ENCODE assay signal across 7 cellular contexts in genomic region chr18:51196811-51197660, GRCh38. TPM values are rescaled to one million over a fixed set of nuclear protein-coding genes. Genes with fewer than 3 reads are reported as not detected.
DNase-seq lines count a peak whose midpoint lies in the region; ATAC-seq and TF ChIP-seq lines count a peak whose summit lies in the region.

No MANE protein-coding gene starts in this region.

- peaks cover 24% of the 10 kb centered on the region for H3K27me3 Mint-ChIP-seq in endothelial cell (ENCODE audit: unreplicated experiment)

- peaks cover 44% of the 10 kb centered on the region for H4K20me1 ChIP-seq in Loucy (ENCODE audit: insufficient read depth, low read length, poor library complexity, severe bottlenecking)

- H3F3A ChIP-seq in Loucy (ENCODE audit: low read depth) = no peaks in the 10 kb centered on the region

- H3K27ac Mint-ChIP-seq in endothelial cell (ENCODE audit: unreplicated experiment) = no peak overlapping the region

- CTCF ChIA-PET in GM10248 (lab: Yijun Ruan, JAX) = interaction anchor here (1.1 to 4.9 kb wide), 10 partner anchors 9 to 377 kb away, joined by 3 to 34 read pairs (median 4); no protein-coding TSS in a partner anchor

- H3K9ac ChIP-seq in Loucy (ENCODE audit: low read depth, low read length, poor library complexity, severe bottlenecking) = peak overlapping the region; percentile 95

- POLR2A ChIA-PET in GM10248 (lab: Yijun Ruan, JAX) = interaction anchor here (0.6 to 2.2 kb wide), 3 partner anchors 10 to 79 kb away, joined by 3 to 16 read pairs (median 4); no protein-coding TSS in a partner anchor

- H3K27me3 ChIP-seq in Loucy (ENCODE audit: insufficient read depth, low read length, poor library complexity, severe bottlenecking) (no peaks in the 10 kb centered on the region), suprapubic skin (no peaks in the 10 kb centered on the region)

- under 1% methylated on average over 22 of the region's 102 CpGs for WGBS in suprapubic skin

- H3K27ac ChIP-seq in suprapubic skin = peak overlapping the region; percentile 99

- H3K36me3 ChIP-seq in Loucy (ENCODE audit: insufficient read depth, low read length) (no peaks in the 10 kb centered on the region), suprapubic skin (no peaks in the 10 kb centered on the region)

- TF ChIP-seq POLR2A in suprapubic skin (IDR thresholded peaks at IDR 0.05) = no peak

- TF ChIP-seq EP300 in suprapubic skin (IDR thresholded peaks at IDR 0.05) = no peak

- no peak overlapping the region for H2AFZ ChIP-seq in Loucy (ENCODE audit: low read length)

- no peaks in the 10 kb centered on the region for H3K9me3 Mint-ChIP-seq in endothelial cell (ENCODE audit: unreplicated experiment)

- peaks cover 9% of the 10 kb centered on the region for H3K36me3 Mint-ChIP-seq in endothelial cell (ENCODE audit: low read depth, unreplicated experiment)

- H3K4me1 Mint-ChIP-seq in endothelial cell (ENCODE audit: unreplicated experiment) = peaks cover 35% of the 10 kb centered on the region

- peak; percentile 2 for ATAC-seq in GM21825 (IDR thresholded peaks at IDR 0.05; ENCODE audit: unreplicated experiment)

- H3K4me1 ChIP-seq in Loucy (ENCODE audit: insufficient read depth, low read length, poor library complexity, severe bottlenecking) = peaks cover 21% of the 10 kb centered on the region
- H3K4me1 ChIP-seq in suprapubic skin = peaks cover 38% of the 10 kb centered on the region

- H3K9me2 ChIP-seq in Loucy (replicated peaks; ENCODE audit: low read depth, low read length) = no peaks in the 10 kb centered on the region

- peaks cover 48% of the 10 kb centered on the region for H3K79me2 ChIP-seq in Loucy (ENCODE audit: insufficient read depth, low read length)

- H3K4me2 ChIP-seq in Loucy (ENCODE audit: low read depth, low read length, poor library complexity, severe bottlenecking) = peak overlapping the region; percentile 98

- H3K9me3 ChIP-seq in Loucy (ENCODE audit: insufficient read depth, low read depth, low read length) (no peaks in the 10 kb centered on the region), suprapubic skin (no peaks in the 10 kb centered on the region)

- H3K4me3 ChIP-seq in Loucy (ENCODE audit: low read length, poor library complexity, severe bottlenecking) (peak overlapping the region; percentile 81), suprapubic skin (peak overlapping the region; percentile 93)

- TF ChIP-seq CTCF in GM10248 (IDR thresholded peaks at IDR 0.05; ENCODE audit: control extremely low read depth, extremely low read depth, low read depth, missing control alignments) (no peak), Loucy (conservative IDR thresholded peaks at IDR 0.05; ENCODE audit: low read length) (no peak), endothelial cell (IDR thresholded peaks at IDR 0.05; ENCODE audit: unreplicated experiment) (no peak), suprapubic skin (IDR thresholded peaks at IDR 0.05) (no peak)

- DNase-seq in GM10248 (ENCODE audit: extremely low spot score) (peak; percentile 31), endothelial cell (ENCODE audit: low spot score) (peak; percentile 52), midbrain (lab: John Stamatoyannopoulos, UW) (peak; percentile 42), suprapubic skin (ENCODE audit: low spot score in 2 of 2) (peak; percentile 78 to 84)
- DNase-seq in activated CD4-positive, alpha-beta T cell treated with anti-CD3 and anti-CD28 coated beads for 48 hours = peak; percentile 52

- peak overlapping the region; percentile 99 for H3K4me3 Mint-ChIP-seq in endothelial cell (ENCODE audit: unreplicated experiment)

RNA-seq across cellular contexts. Expression of gene MEX3C, which starts 0.4 kb away (rescaled TPM):
- total RNA-seq in endothelial cell (ENCODE audit: unreplicated experiment) (54.1 TPM), suprapubic skin (10 to 100 TPM; 31.6 to 42.0 (median 37.6) TPM)

Comparison
In these comparisons a context has a peak if more than half of its experiments do, and no peak if none do; other contexts are left out.
1. Peak in every context shown above with its lines: DNase-seq, ATAC-seq, H3K4me3 ChIP-seq and H3K27ac ChIP-seq.
2. DNase-seq: peak in every context shown above with its lines; median percentile 81 in suprapubic skin; 52 in activated CD4-positive, alpha-beta T cell treated with anti-CD3 and anti-CD28 coated beads for 48 hours; 52 in endothelial cell; 42 in midbrain; 31 in GM10248.